In genomic region chr2:96203130-96204028, GRCh38 we compare ENCODE assay signal across 10 cellular contexts. TPM values are rescaled to one million over a fixed set of nuclear protein-coding genes. Genes with fewer than 3 reads are reported as not detected.
A peak's percentile ranks its signal among the peaks of the same experiment; 100 is the strongest.
DNase-seq lines count a peak whose midpoint lies in the region; ATAC-seq and TF ChIP-seq lines count a peak whose summit lies in the region.
"Had no signal": no experiment of that assay in that cellular context is flagged by ENCODE, and none has a peak within 500 bp of the region (broad histone marks: within the 10 kb centered on the region; RNA-seq: fewer than 3 reads in every experiment).

No MANE protein-coding gene starts in this region.

- H3K27me3 ChIP-seq in left ventricle myocardium inferior (ENCODE audit: low read depth) (no peaks in the 10 kb centered on the region), lung (ENCODE audit: control insufficient read depth, insufficient read depth) (no peaks in the 10 kb centered on the region), upper lobe of left lung (no peaks in the 10 kb centered on the region)

- peaks cover 49% of the 10 kb centered on the region for H3K4me1 Mint-ChIP-seq in activated naive CD8-positive, alpha-beta T cell treated with anti-CD3 and anti-CD28 coated beads, Interleukin-2, amount 10 ng/mL, durations not matched to agents 7 days and 5 days

- no peak for DNase-seq in left ventricle myocardium inferior
- no peak for DNase-seq in left cardiac atrium
- no peak for DNase-seq in activated naive CD8-positive, alpha-beta T cell treated with anti-CD3 and anti-CD28 coated beads, Interleukin-2, amount 10 ng/mL, durations not matched to agents 7 days and 5 days
- peak; percentile 32 for DNase-seq in lung (ENCODE audit: low spot score)
- peak in 1 of 2 donors; percentile 52 for DNase-seq in upper lobe of left lung
- DNase-seq in mucosa of descending colon = no peak
- DNase-seq in NCI-H2227 (lab: John Stamatoyannopoulos, UW; ENCODE audit: unreplicated experiment) = no peak
- DNase-seq: NCI-H748 treated with DMSO at 0.1 percent for 48 hours had no signal

- 66 to 73% methylated on average over 9 of the region's 9 CpGs for WGBS in lung, 2 donors
- WGBS in upper lobe of left lung, 2 donors = 60 to 62% methylated on average over 9 of the region's 9 CpGs

- H3K4me3 ChIP-seq in left ventricle myocardium inferior = peak overlapping the region; percentile 85
- H3K4me3 ChIP-seq in lung = no peak overlapping the region
- H3K4me3 ChIP-seq in upper lobe of left lung = peak overlapping the region in 1 of 4 donors; percentile 9
- no peak overlapping the region for H3K4me3 ChIP-seq in mucosa of descending colon

- TF ChIP-seq CTCF in left ventricle myocardium inferior (IDR thresholded peaks at IDR 0.05; ENCODE audit: borderline replicate concordance) (no peak), lung (IDR thresholded peaks at IDR 0.05; ENCODE audit: control extremely low read depth, extremely low read depth) (no peak), upper lobe of left lung (IDR thresholded peaks at IDR 0.05) (no peak), mucosa of descending colon (IDR thresholded peaks at IDR 0.05) (no peak)

- no peak for TF ChIP-seq POLR2A in upper lobe of left lung (IDR thresholded peaks at IDR 0.05)

- TF ChIP-seq EP300 in upper lobe of left lung (IDR thresholded peaks at IDR 0.05) = no peak

- no peaks in the 10 kb centered on the region for H3K9me3 Mint-ChIP-seq in activated naive CD8-positive, alpha-beta T cell treated with anti-CD3 and anti-CD28 coated beads, Interleukin-2, amount 10 ng/mL, durations not matched to agents 7 days and 5 days

- H3K9me3 ChIP-seq in left ventricle myocardium inferior (replicated peaks) (no peaks in the 10 kb centered on the region), lung (ENCODE audit: control insufficient read depth in 2 of 2, insufficient read depth in 1 of 2, low read length in 1 of 2) (no peaks in the 10 kb centered on the region), upper lobe of left lung (no peaks in the 10 kb centered on the region), mucosa of descending colon (no peaks in the 10 kb centered on the region)

- intact Hi-C loops in left ventricle myocardium inferior (cut with micrococcal nuclease) = loop anchor here (2.0 kb wide), 1 partner anchor 57 kb away; no protein-coding TSS in a partner anchor
- intact Hi-C loops in left cardiac atrium (cut with DNase I) = no loop called here
- intact Hi-C loops in mucosa of descending colon (cut with DNase I, micrococcal nuclease) = loop anchor here in 1 of 2 donors (10.0 kb wide), 1 partner anchor 61 kb away; the partner anchor contains the start of genes CIAO1 and TMEM127

- ATAC-seq in left cardiac atrium = no peak
- ATAC-seq in activated naive CD8-positive, alpha-beta T cell treated with anti-CD3 and anti-CD28 coated beads, Interleukin-2, amount 10 ng/mL, durations not matched to agents 7 days and 5 days (ENCODE audit: low read depth) = no peak
- no peak for ATAC-seq in lung (ENCODE audit: insufficient read depth, low FRiP score)
- no peak for ATAC-seq in upper lobe of left lung (ENCODE audit: low FRiP score in 2 of 2)
- ATAC-seq in mucosa of descending colon = no peak
- no peak for ATAC-seq in HG02973 (IDR thresholded peaks at IDR 0.05; ENCODE audit: unreplicated experiment)

- peak overlapping the region; percentile 65 for H3K4me3 Mint-ChIP-seq in activated naive CD8-positive, alpha-beta T cell treated with anti-CD3 and anti-CD28 coated beads, Interleukin-2, amount 10 ng/mL, durations not matched to agents 7 days and 5 days

- POLR2A ChIA-PET in activated naive CD8-positive, alpha-beta T cell treated with anti-CD3 and anti-CD28 coated beads, Interleukin-2, amount 10 ng/mL, durations not matched to agents 7 days and 5 days (lab: Charles Lee) = interaction anchor here (0.9 to 1.3 kb wide), 3 partner anchors 39 to 64 kb away, joined by 3 to 4 read pairs (median 3); no protein-coding TSS in a partner anchor

- H3K4me1 ChIP-seq in left ventricle myocardium inferior = peaks cover 98% of the 10 kb centered on the region
- peaks cover 15 to 24% of the 10 kb centered on the region in 2 donors for H3K4me1 ChIP-seq in lung (ENCODE audit: control insufficient read depth in 2 of 2, insufficient read depth in 2 of 2, low read length in 2 of 2)
- H3K4me1 ChIP-seq in upper lobe of left lung = peaks cover 72 to 90% (median 85%) of the 10 kb centered on the region in 4 donors
- peaks cover 53% of the 10 kb centered on the region for H3K4me1 ChIP-seq in mucosa of descending colon (ENCODE audit: low read depth)

- H3K27me3 Mint-ChIP-seq in activated naive CD8-positive, alpha-beta T cell treated with anti-CD3 and anti-CD28 coated beads, Interleukin-2, amount 10 ng/mL, durations not matched to agents 7 days and 5 days = no peaks in the 10 kb centered on the region

- H3K36me3 ChIP-seq in left ventricle myocardium inferior (no peaks in the 10 kb centered on the region), lung (ENCODE audit: control insufficient read depth in 2 of 2, insufficient read depth in 2 of 2, low read length in 2 of 2) (no peaks in the 10 kb centered on the region), upper lobe of left lung (no peaks in the 10 kb centered on the region), mucosa of descending colon (ENCODE audit: low read depth) (no peaks in the 10 kb centered on the region)

- H3K27ac ChIP-seq in left ventricle myocardium inferior (replicated peaks) = peak overlapping the region; percentile 77
- peak overlapping the region; percentile 18 to 88 for H3K27ac ChIP-seq in lung (ENCODE audit: low read depth in 1 of 2, low read length in 1 of 2)
- H3K27ac ChIP-seq in upper lobe of left lung = peak overlapping the region; percentile 52 to 79 (median 78)
- H3K27ac ChIP-seq: C4-2B had no signal

- H3K36me3 Mint-ChIP-seq in activated naive CD8-positive, alpha-beta T cell treated with anti-CD3 and anti-CD28 coated beads, Interleukin-2, amount 10 ng/mL, durations not matched to agents 7 days and 5 days = peaks cover 23% of the 10 kb centered on the region

- peak overlapping the region; percentile 59 for H3K27ac Mint-ChIP-seq in activated naive CD8-positive, alpha-beta T cell treated with anti-CD3 and anti-CD28 coated beads, Interleukin-2, amount 10 ng/mL, durations not matched to agents 7 days and 5 days

RNA-seq across cellular contexts. Expression of gene STARD7, which starts 5.2 kb away (rescaled TPM):
- 174 TPM for total RNA-seq in left ventricle myocardium inferior
- total RNA-seq in left cardiac atrium = 100 to 1,000 TPM; 135 to 185 TPM
- total RNA-seq in activated naive CD8-positive, alpha-beta T cell treated with anti-CD3 and anti-CD28 coated beads, Interleukin-2, amount 10 ng/mL, durations not matched to agents 7 days and 5 days = 100 to 1,000 TPM; 105 to 114 TPM
- total RNA-seq in lung = 100 to 1,000 TPM; 121 to 141 TPM
- polyA plus RNA-seq in lung = 10 to 100 TPM; 52.2 to 65.2 TPM
- 100 to 1,000 TPM in 4 of 6 donors, 10 to 100 TPM in 2; 76.4 to 226 (median 166) TPM for total RNA-seq in upper lobe of left lung
- total RNA-seq in mucosa of descending colon = 100 to 1,000 TPM; 118 to 123 (median 122) TPM

RNA-seq across cellular contexts. Expression of gene DUSP2, which starts 58.1 kb away (rescaled TPM):
- total RNA-seq in left ventricle myocardium inferior = 0.82 TPM
- 1 to 10 TPM; 1.6 to 2.4 TPM for total RNA-seq in left cardiac atrium
- total RNA-seq in activated naive CD8-positive, alpha-beta T cell treated with anti-CD3 and anti-CD28 coated beads, Interleukin-2, amount 10 ng/mL, durations not matched to agents 7 days and 5 days = 10 to 100 TPM; 47.7 to 50.2 TPM
- 1 to 10 TPM; 4.4 to 7.3 TPM for total RNA-seq in lung
- 10 to 100 TPM in 1 of 2 donors, 1 to 10 TPM in 1; 3.5 to 33.6 TPM for polyA plus RNA-seq in lung
- total RNA-seq in upper lobe of left lung = 10 to 100 TPM in 4 of 6 donors, 1 to 10 TPM in 2; 6.9 to 21.0 (median 12.5) TPM
- 1 to 10 TPM; 1.5 to 2.3 (median 1.6) TPM for total RNA-seq in mucosa of descending colon
